In the genomic region with DNA sequence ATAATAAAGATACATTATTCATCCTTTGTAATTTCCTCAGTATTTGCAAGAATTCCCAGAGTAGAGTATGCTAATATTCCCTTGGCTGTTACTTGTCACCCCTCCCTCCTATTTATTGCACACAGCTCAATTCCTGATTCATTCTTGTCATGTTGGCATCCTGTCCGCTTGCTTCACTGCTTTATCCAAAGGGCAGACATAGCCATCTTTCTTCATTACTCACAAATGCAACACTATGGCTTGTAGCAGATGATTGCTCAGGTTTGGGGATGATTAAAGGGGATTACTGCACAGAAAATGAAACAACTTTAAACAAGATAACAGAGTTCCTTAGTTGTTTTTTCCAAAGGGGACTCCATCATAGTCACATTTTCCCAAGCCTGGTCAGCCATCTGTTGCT, we compare ENCODE assay signal across 23 cellular contexts. TPM values are rescaled to one million over a fixed set of nuclear protein-coding genes. Genes with fewer than 3 reads are reported as not detected.
DNase-seq lines count a peak whose midpoint lies in the region; ATAC-seq, FAIRE-seq and TF ChIP-seq lines count a peak whose summit lies in the region.
"Had no signal": no experiment of that assay in that cellular context is flagged by ENCODE, and none has a peak within 500 bp of the region (broad histone marks: within the 10 kb centered on the region; RNA-seq: fewer than 3 reads in every experiment).

No MANE protein-coding gene starts in this region.

- H3K36me3 ChIP-seq in PC-3 (ENCODE audit: low read depth, low read length) (peaks cover under 1% of the 10 kb centered on the region; the same call in 1 of the 2 replicates), muscle layer of duodenum (ENCODE audit: control insufficient read depth in 1 of 2, insufficient read depth in 2 of 2, low read length in 2 of 2) (no peaks in the 10 kb centered on the region)
- H3K36me3 ChIP-seq: gastrocnemius medialis, neural progenitor cell had no signal

- no peak overlapping the region for H3K4me2 ChIP-seq in PC-3 (ENCODE audit: low read length)
- H3K4me2 ChIP-seq: neural progenitor cell had no signal

- H3K9me2 ChIP-seq in PC-3 (replicated peaks; ENCODE audit: low read length), result no peaks in the 10 kb centered on the region

- no peak for TF ChIP-seq CTCF in PC-3 (conservative IDR thresholded peaks at IDR 0.05; ENCODE audit: low read depth, low read length)

- 0 out of 2 replicates have a peak, but pooled peaks cover 8% of the 10 kb centered on the region for H3K9me3 ChIP-seq in PC-3 (ENCODE audit: low read length)
- H3K9me3 ChIP-seq in muscle layer of duodenum (ENCODE audit: control insufficient read depth in 1 of 2, low read length in 2 of 2), result peaks cover 11 to 13% of the 10 kb centered on the region in 2 donors

- FAIRE-seq in RCC 7860 (lab: Jason Lieb, UNC), result no peak
- FAIRE-seq: GM18507 had no signal

- POLR2A ChIA-PET in PC-3 (lab: Charles Lee; ENCODE audit: unreplicated experiment), result no interaction called here

- H3K27ac ChIP-seq in PC-3 (ENCODE audit: low read length) (0 out of 2 replicates have a peak overlapping the region, but pooled peaks have one; percentile 26), muscle layer of duodenum (ENCODE audit: low read length) (peak overlapping the region; percentile 37)
- H3K27ac ChIP-seq: neural progenitor cell had no signal

- H3K9ac ChIP-seq in PC-3 (ENCODE audit: low read length), result no peak overlapping the region
- H3K9ac ChIP-seq: neural progenitor cell had no signal

- peak; percentile 42 for ATAC-seq in PC-3
- ATAC-seq: T-cell had no signal

- H3K4me3 ChIP-seq in PC-3 (ENCODE audit: low read length), result no peak overlapping the region
- H3K4me3 ChIP-seq in muscle layer of duodenum (ENCODE audit: low read depth in 1 of 2, low read length in 2 of 2), result no peak overlapping the region
- H3K4me3 ChIP-seq: gastrocnemius medialis, neural progenitor cell had no signal

- DNase-seq in DMS 273 treated with DMSO at 0.1 percent for 48 hours (lab: John Stamatoyannopoulos, UW), result peak; percentile 61
- DNase-seq in PC-3, result peak; percentile 43
- DNase-seq in fibroblast of gingiva (ENCODE audit: low read depth), result peak; percentile 62
- DNase-seq in RCC 7860 (ENCODE audit: low spot score), result no peak
- DNase-seq in NCI-H128 (lab: John Stamatoyannopoulos, UW; ENCODE audit: unreplicated experiment), result no peak
- no peak for DNase-seq in stimulated activated CD4-positive, alpha-beta T cell treated with anti-CD3 and anti-CD28 coated beads, Interleukin-1b, Interleukin-23, amount 100 ng/mL, for 48 hours
- no peak for DNase-seq in NCI-H1417 treated with DMSO at 0.1 percent for 48 hours (lab: John Stamatoyannopoulos, UW)
- DNase-seq: activated CD4-positive, alpha-beta T cell treated with anti-CD3 and anti-CD28 coated beads, Interleukin-2, amount 50 U/mL, for 1 hour; activated CD8-positive, alpha-beta memory T cell treated with anti-CD3 and anti-CD28 coated beads, Interleukin-2, amount 50 U/mL, for 48 hours; activated gamma-delta T cell treated with Interleukin-2 at 50 U/mL for 16 hours; CD4-positive, alpha-beta T cell; DMS79 treated with DMSO at 0.1 percent for 48 hours; endodermal cell; gastrocnemius medialis; NCI-H1105 treated with DMSO at 0.1 percent for 48 hours; NCI-H526; SHP77 treated with DMSO at 0.1 percent for 48 hours; stimulated activated CD4-positive, alpha-beta T cell treated with anti-CD3 and anti-CD28 coated beads, Interleukin-12 subunit alpha, Interleukin-12 subunit beta, amount 100 ng/mL, for 4 hours; T-cell had no signal

- H3K27me3 ChIP-seq in PC-3 (ENCODE audit: low read length) (no peaks in the 10 kb centered on the region), muscle layer of duodenum (ENCODE audit: low read depth, low read length) (no peaks in the 10 kb centered on the region)
- H3K27me3 ChIP-seq: gastrocnemius medialis, neural progenitor cell had no signal

- no TSS peak for BruUV-seq in PC-3 (replicated peaks; lab: Mats Ljungman, UMichigan)

- no peaks in the 10 kb centered on the region for H3K79me2 ChIP-seq in PC-3 (ENCODE audit: low read length)

- H3K4me1 ChIP-seq in PC-3 (ENCODE audit: insufficient read depth, low read length) (peaks cover 9% of the 10 kb centered on the region; the same call in 1 of the 2 replicates), muscle layer of duodenum (ENCODE audit: control insufficient read depth in 1 of 2, insufficient read depth in 2 of 2, low read length in 2 of 2) (peaks cover 0 to 3% of the 10 kb centered on the region in 2 donors)
- H3K4me1 ChIP-seq: gastrocnemius medialis had no signal

- no peaks in the 10 kb centered on the region for H3F3A ChIP-seq in PC-3 (ENCODE audit: low read length, unreplicated experiment)

- intact Hi-C loops in PC-3 (cut with micrococcal nuclease), result no loop called here

- H4K20me1 ChIP-seq in PC-3 (ENCODE audit: low read length), result no peaks in the 10 kb centered on the region

- H2AFZ ChIP-seq in PC-3 (ENCODE audit: low read length), result no peak overlapping the region
- H2AFZ ChIP-seq: neural progenitor cell had no signal

- CTCF ChIA-PET in PC-3 (lab: Charles Lee), result no interaction called here

RNA-seq across cellular contexts. Expression of a gene that starts 1.2 kb away (rescaled TPM):
- 1.6 and 2.7 TPM in 2 replicates for total RNA-seq in PC-3 (2014; rRNA removed)
- total RNA-seq: CD4-positive, alpha-beta T cell; mononuclear cell had no signal

Comparison
In these comparisons a context has a peak if more than half of its experiments do, and no peak if none do; other contexts are left out.
1. DNase-seq: peak in DMS 273 treated with DMSO at 0.1 percent for 48 hours (single experiment), PC-3 (single experiment) and fibroblast of gingiva (single experiment); none in RCC 7860 (single experiment), NCI-H128 (single experiment), stimulated activated CD4-positive, alpha-beta T cell treated with anti-CD3 and anti-CD28 coated beads, Interleukin-1b, Interleukin-23, amount 100 ng/mL, for 48 hours (single experiment) and NCI-H1417 treated with DMSO at 0.1 percent for 48 hours (single experiment).